In genomic region chr11:118216621-118217526, GRCh38 we compare ENCODE assay signal across 11 cellular contexts. TPM values are rescaled to one million over a fixed set of nuclear protein-coding genes. Genes with fewer than 3 reads are reported as not detected.
A peak's percentile ranks its signal among the peaks of the same experiment; 100 is the strongest.
DNase-seq lines count a peak whose midpoint lies in the region; ATAC-seq and TF ChIP-seq lines count a peak whose summit lies in the region.
"Had no signal": no experiment of that assay in that cellular context is flagged by ENCODE, and none has a peak within 500 bp of the region (broad histone marks: within the 10 kb centered on the region; RNA-seq: fewer than 3 reads in every experiment).

No MANE protein-coding gene starts in this region.

- no peak overlapping the region for H3K4me3 ChIP-seq in NB4 (ENCODE audit: low read depth, low read length)
- no peak overlapping the region for H3K4me3 ChIP-seq in stomach
- H3K4me3 ChIP-seq: ascending aorta, sigmoid colon had no signal

- H3K36me3 Mint-ChIP-seq in activated naive CD8-positive, alpha-beta T cell: peaks cover 55% of the 10 kb centered on the region

- no peak for TF ChIP-seq CTCF in NB4 (IDR thresholded peaks at IDR 0.05; ENCODE audit: low read depth, low read length)
- no peak for TF ChIP-seq CTCF in stomach (IDR thresholded peaks at IDR 0.05)

- no peak for TF ChIP-seq EP300 in stomach (IDR thresholded peaks at IDR 0.05)

- peak; percentile 56 for DNase-seq in activated T-cell treated with anti-CD3 and anti-CD28 coated beads for 24 hours (ENCODE audit: low read depth)
- no peak for DNase-seq in activated T-cell treated with anti-CD3 and anti-CD28 coated beads for 4 hours
- peak; percentile 87 for DNase-seq in NB4 (ENCODE audit: low read depth)
- no peak for DNase-seq in stomach
- no peak for DNase-seq in H4 (ENCODE audit: low spot score)
- no peak for DNase-seq in left lobe of liver (ENCODE audit: low spot score)
- DNase-seq in kidney tubule cell (ENCODE audit: low spot score): no peak
- DNase-seq: NCI-H526 treated with DMSO at 0.1 percent for 48 hours, sigmoid colon had no signal

- H3K9me3 Mint-ChIP-seq in activated naive CD8-positive, alpha-beta T cell (ENCODE audit: low read depth): no peaks in the 10 kb centered on the region

- no peaks in the 10 kb centered on the region for H3K27me3 Mint-ChIP-seq in activated naive CD8-positive, alpha-beta T cell

- H3K27ac Mint-ChIP-seq in activated naive CD8-positive, alpha-beta T cell: no peak overlapping the region

- intact Hi-C loops in stomach (cut with DNase I; ENCODE audit: low total_unique reads): no loop called here

- no peaks in the 10 kb centered on the region for H3K9me3 ChIP-seq in stomach
- H3K9me3 ChIP-seq: ascending aorta, sigmoid colon had no signal

- H3K4me3 Mint-ChIP-seq in activated naive CD8-positive, alpha-beta T cell: peak overlapping the region; percentile 98

- no peaks in the 10 kb centered on the region for H3K36me3 ChIP-seq in stomach
- H3K36me3 ChIP-seq: ascending aorta, sigmoid colon had no signal

- H3K27ac ChIP-seq in stomach: peak overlapping the region in 3 of 5 donors; percentile 34 to 59 (median 51)
- H3K27ac ChIP-seq: ascending aorta, sigmoid colon had no signal

- peaks cover 0 to 46% (median 12%) of the 10 kb centered on the region in 4 donors for H3K4me1 ChIP-seq in stomach
- H3K4me1 ChIP-seq: ascending aorta, sigmoid colon had no signal

- peaks cover 0 to 19% (median 0%) of the 10 kb centered on the region in 3 donors for H3K27me3 ChIP-seq in stomach
- H3K27me3 ChIP-seq: ascending aorta had no signal

- TF ChIP-seq POLR2A in NB4 (IDR thresholded peaks at IDR 0.05; ENCODE audit: extremely low read depth, insufficient read length): no peak
- TF ChIP-seq POLR2A in stomach (IDR thresholded peaks at IDR 0.05): no peak

- ATAC-seq in left lobe of liver: no peak

- H3K4me1 Mint-ChIP-seq in activated naive CD8-positive, alpha-beta T cell (ENCODE audit: low read depth): peaks cover 100% of the 10 kb centered on the region

- WGBS in stomach, 5 donors: 68 to 75% (median 74%) methylated on average over 11 to 12 of the region's 12 CpGs

RNA-seq across cellular contexts. Expression of gene JAML, which starts 7.9 kb away (rescaled TPM):
- total RNA-seq in stomach (10 to 100 TPM in 4 of 5 donors, 1 to 10 TPM in 1; 9.2 to 35.0 (median 21.4) TPM), left lobe of liver (1.9 TPM)
- 10 to 100 TPM in 1 of 3 donors, 1 to 10 TPM in 2; 3.7 to 14.5 (median 4.6) TPM for polyA plus RNA-seq in stomach
- not detected in 2 replicates for total RNA-seq in H4 (2014; rRNA removed; shearing (Covaris generic))
- total RNA-seq: ascending aorta had no signal

RNA-seq across cellular contexts. Expression of gene MPZL3, which starts 35.3 kb away (rescaled TPM):
- 10 to 100 TPM in 1 of 5 donors, 1 to 10 TPM in 3, under 1 TPM in 1; 0.45 to 20.0 (median 6.7) TPM for total RNA-seq in stomach
- polyA plus RNA-seq in stomach: 1 to 10 TPM; 2.1 to 7.2 (median 3.4) TPM
- 9.8 and 10.4 TPM in 2 replicates for total RNA-seq in H4 (2014; rRNA removed; shearing (Covaris generic))
- total RNA-seq in left lobe of liver: 5.8 TPM

RNA-seq across cellular contexts. Expression of gene SCN2B, which starts 40.4 kb away (rescaled TPM):
- total RNA-seq in stomach: under 1 TPM in 2 of 5 donors, not detected in 3; 0.29 to 0.92 TPM
- polyA plus RNA-seq in stomach: under 1 TPM; 0.12 to 0.46 (median 0.23) TPM
- total RNA-seq in H4 (2014; rRNA removed; shearing (Covaris generic)): not detected in 2 replicates
- total RNA-seq in left lobe of liver: not detected

RNA-seq across cellular contexts. Expression of gene MPZL2, which starts 47.2 kb away (rescaled TPM):
- total RNA-seq in stomach (10 to 100 TPM in 4 of 5 donors, under 1 TPM in 1; 0.58 to 97.2 (median 56.7) TPM), left lobe of liver (18.6 TPM)
- 10 to 100 TPM; 12.2 to 79.1 (median 35.4) TPM for polyA plus RNA-seq in stomach
- 1.0 and 1.7 TPM in 2 replicates for total RNA-seq in H4 (2014; rRNA removed; shearing (Covaris generic))

Comparison
In these comparisons a context has a peak if more than half of its experiments do, and no peak if none do; other contexts are left out.
1. DNase-seq: peak in activated T-cell treated with anti-CD3 and anti-CD28 coated beads for 24 hours (single experiment) and NB4 (single experiment); none in activated T-cell treated with anti-CD3 and anti-CD28 coated beads for 4 hours (single experiment), stomach (single experiment), H4 (single experiment), left lobe of liver (single experiment) and kidney tubule cell (single experiment).